In the genomic region with DNA sequence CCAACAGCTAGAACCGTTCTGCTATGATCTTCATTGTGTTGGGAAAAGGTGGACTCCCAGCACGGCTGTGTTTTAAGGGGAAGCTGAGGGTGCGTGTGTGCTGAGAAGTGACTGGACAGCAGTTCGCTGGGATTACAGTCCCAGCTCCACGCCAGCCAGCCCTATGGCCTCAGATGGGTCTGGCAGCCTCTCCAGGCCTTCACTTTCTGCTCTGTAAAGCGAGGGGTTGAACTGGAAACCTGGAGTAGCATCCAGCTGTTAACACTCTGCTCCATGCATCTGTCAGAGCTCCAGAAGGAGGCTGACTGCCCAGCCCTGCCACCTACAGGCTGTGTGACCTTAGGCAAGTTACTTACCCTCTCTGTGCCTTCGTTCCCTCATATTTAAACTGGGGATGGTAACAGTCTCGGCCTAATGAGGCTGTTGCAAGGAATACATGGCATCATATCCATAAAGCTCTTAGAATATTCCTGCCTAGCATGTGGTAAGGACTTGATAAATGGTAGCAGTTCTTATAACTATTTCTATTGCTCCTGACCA, we compare ENCODE assay signal across 12 cellular contexts.
DNase-seq lines count a peak whose midpoint lies in the region; ATAC-seq lines count a peak whose summit lies in the region.
"Had no signal": no experiment of that assay in that cellular context is flagged by ENCODE, and none has a peak within 500 bp of the region (broad histone marks: within the 10 kb centered on the region; RNA-seq: fewer than 3 reads in every experiment).

No MANE protein-coding gene starts in this region.

- H3K27ac Mint-ChIP-seq in activated naive CD4-positive, alpha-beta T cell treated with anti-CD3 and anti-CD28 coated beads, Interleukin-2, amount 50 U/mL, for 24 hours: peak overlapping the region; percentile 46
- peak overlapping the region in 5 of 6 donors; percentile 2 to 89 (median 84) for H3K27ac Mint-ChIP-seq in naive B cell

- H3K4me3 Mint-ChIP-seq in activated naive CD4-positive, alpha-beta T cell treated with anti-CD3 and anti-CD28 coated beads, Interleukin-2, amount 50 U/mL, for 24 hours: no peak overlapping the region
- H3K4me3 Mint-ChIP-seq in naive B cell: no peak overlapping the region
- H3K4me3 Mint-ChIP-seq: neural crest cell had no signal

- H3K36me3 ChIP-seq in esophagus (ENCODE audit: control insufficient read depth in 2 of 2, insufficient read depth in 2 of 2, low read length in 1 of 2): peaks cover 0 to 21% of the 10 kb centered on the region in 2 donors
- H3K36me3 ChIP-seq in aorta (ENCODE audit: control insufficient read depth in 1 of 2, insufficient read depth in 2 of 2, low read length in 1 of 2): peaks cover 0 to 7% of the 10 kb centered on the region in 2 donors

- peaks cover 65% of the 10 kb centered on the region for H3K4me1 Mint-ChIP-seq in activated naive CD4-positive, alpha-beta T cell treated with anti-CD3 and anti-CD28 coated beads, Interleukin-2, amount 50 U/mL, for 24 hours
- peaks cover 55 to 68% (median 64%) of the 10 kb centered on the region in 3 donors for H3K4me1 Mint-ChIP-seq in naive B cell

- intact Hi-C loops in aorta (cut with DNase I): no loop called here

- H3K36me3 Mint-ChIP-seq in activated naive CD4-positive, alpha-beta T cell treated with anti-CD3 and anti-CD28 coated beads, Interleukin-2, amount 50 U/mL, for 24 hours: peaks cover 9% of the 10 kb centered on the region
- H3K36me3 Mint-ChIP-seq in naive B cell: peaks cover 0 to 13% of the 10 kb centered on the region in 2 donors

- H3K27me3 ChIP-seq in esophagus (ENCODE audit: control insufficient read depth in 1 of 2, insufficient read depth in 2 of 2, low read length in 2 of 2): no peaks in the 10 kb centered on the region
- H3K27me3 ChIP-seq in aorta (ENCODE audit: control insufficient read depth in 1 of 2, insufficient read depth in 2 of 2, low read length in 1 of 2): no peaks in the 10 kb centered on the region

- no peak for ATAC-seq in naive B cell (ENCODE audit: low read depth in 2 of 2)
- ATAC-seq in aorta (ENCODE audit: low FRiP score): peak; percentile 2

- H3K9me3 ChIP-seq in esophagus (ENCODE audit: control insufficient read depth in 2 of 2, insufficient read depth in 1 of 2, low read depth in 1 of 2, low read length in 1 of 2) (no peaks in the 10 kb centered on the region), aorta (ENCODE audit: control insufficient read depth, low read length) (no peaks in the 10 kb centered on the region)

- no peaks in the 10 kb centered on the region for H3K27me3 Mint-ChIP-seq in activated naive CD4-positive, alpha-beta T cell treated with anti-CD3 and anti-CD28 coated beads, Interleukin-2, amount 50 U/mL, for 24 hours
- no peaks in the 10 kb centered on the region for H3K27me3 Mint-ChIP-seq in naive B cell

- H3K27ac ChIP-seq in esophagus (ENCODE audit: low read depth in 2 of 2, low read length in 1 of 2) (peak overlapping the region; percentile 58 to 72), aorta (ENCODE audit: low read depth in 1 of 2, low read length in 2 of 2) (peak overlapping the region; percentile 10 to 76)

- H3K4me3 ChIP-seq in esophagus (ENCODE audit: low read depth in 1 of 2, low read length in 2 of 2) (no peak overlapping the region), aorta (ENCODE audit: low read length in 2 of 2) (no peak overlapping the region)

- no peaks in the 10 kb centered on the region for H3K9me3 Mint-ChIP-seq in activated naive CD4-positive, alpha-beta T cell treated with anti-CD3 and anti-CD28 coated beads, Interleukin-2, amount 50 U/mL, for 24 hours
- no peaks in the 10 kb centered on the region for H3K9me3 Mint-ChIP-seq in naive B cell
- H3K9me3 Mint-ChIP-seq: neural crest cell had no signal

- DNase-seq in activated naive CD4-positive, alpha-beta T cell (lab: John Stamatoyannopoulos, UW): no peak
- DNase-seq in naive B cell: no peak
- no peak for DNase-seq in aorta
- DNase-seq in NCI-H1092 treated with DMSO at 0.1 percent for 48 hours (lab: John Stamatoyannopoulos, UW): no peak
- no peak for DNase-seq in retina
- no peak for DNase-seq in NCI-H748 treated with DMSO at 0.1 percent for 48 hours (lab: John Stamatoyannopoulos, UW)
- DNase-seq: activated gamma-delta T cell; effector CD4-positive, alpha-beta T cell; stimulated activated CD4-positive, alpha-beta T cell treated with anti-CD3 and anti-CD28 coated beads, Interleukin-2, amount 100 ng/mL, for 24 hours had no signal

- H3K4me1 ChIP-seq in esophagus (ENCODE audit: control insufficient read depth in 2 of 2, insufficient read depth in 2 of 2, low read length in 1 of 2): peaks cover 8 to 23% of the 10 kb centered on the region in 2 donors
- peaks cover 0 to 2% of the 10 kb centered on the region in 2 donors for H3K4me1 ChIP-seq in aorta (ENCODE audit: control insufficient read depth in 1 of 2, insufficient read depth in 2 of 2, low read length in 2 of 2)

- WGBS in esophagus, 2 donors: 54 to 65% methylated on average over 8 of the region's 8 CpGs
- WGBS in aorta, 2 donors: 28 to 30% methylated on average over 8 of the region's 8 CpGs
